In genomic region chr3:122112754-122113153, GRCh38 we compare ENCODE assay signal across 21 cellular contexts. TPM values are rescaled to one million over a fixed set of nuclear protein-coding genes. Genes with fewer than 3 reads are reported as not detected.
A peak's percentile ranks its signal among the peaks of the same experiment; 100 is the strongest.
DNase-seq lines count a peak whose midpoint lies in the region; ATAC-seq, FAIRE-seq and TF ChIP-seq lines count a peak whose summit lies in the region.
"Had no signal": no experiment of that assay in that cellular context is flagged by ENCODE, and none has a peak within 500 bp of the region (broad histone marks: within the 10 kb centered on the region; RNA-seq: fewer than 3 reads in every experiment).

No MANE protein-coding gene starts in this region.

- H3K36me3 ChIP-seq in HEK293 (ENCODE audit: control insufficient read depth in 2 of 2, insufficient read depth in 1 of 2, low read length in 2 of 2) (no peaks in the 10 kb centered on the region), OCI-LY3 (replicated peaks; ENCODE audit: low read depth, low read length) (peaks cover 31% of the 10 kb centered on the region), GM12878 (ENCODE audit: control insufficient read depth in 2 of 2, insufficient read depth in 2 of 2, low read length in 1 of 2) (peaks cover 5 to 14% of the 10 kb centered on the region in 2 experiments)
- H3K36me3 ChIP-seq in effector memory CD4-positive, alpha-beta T cell (ENCODE audit: control insufficient read depth, insufficient read depth, low read length): no peaks in the 10 kb centered on the region
- H3K36me3 ChIP-seq: MG63 had no signal

- H3K4me1 Mint-ChIP-seq in T-cell (no peaks in the 10 kb centered on the region), MCF 10A (ENCODE audit: insufficient read depth, unreplicated experiment) (no peaks in the 10 kb centered on the region)

- TF ChIP-seq RAD21 in GM12878 (IDR thresholded peaks at IDR 0.05; ENCODE audit: insufficient read depth, low read depth, low read length): no peak

- SMC1A ChIA-PET in GM12878 (lab: Charles Lee; ENCODE audit: uncharacterized antibody, unreplicated experiment): interaction anchor here (1.0 to 20.3 kb wide), 4 partner anchors 10 to 147 kb away, joined by 3 to 590 read pairs (median 46); no protein-coding TSS in a partner anchor

- H3K9me3 ChIP-seq in HEK293 (ENCODE audit: control insufficient read depth, insufficient read depth, low read depth, low read length): no peaks in the 10 kb centered on the region
- H3K9me3 ChIP-seq in OCI-LY3 (ENCODE audit: insufficient read depth, low read length): no peaks in the 10 kb centered on the region
- peaks cover 5% of the 10 kb centered on the region; the same call in 2 of the 3 replicates for H3K9me3 ChIP-seq in GM12878 (replicated peaks; ENCODE audit: control insufficient read depth, insufficient read depth, low read length)
- H3K9me3 ChIP-seq in effector memory CD4-positive, alpha-beta T cell (ENCODE audit: control insufficient read depth, low read length): no peaks in the 10 kb centered on the region
- H3K9me3 ChIP-seq: A549, MG63 had no signal

- H3K27ac Mint-ChIP-seq in T-cell: no peak overlapping the region
- no peak overlapping the region for H3K27ac Mint-ChIP-seq in MCF 10A (ENCODE audit: low read depth, unreplicated experiment)
- H3K27ac Mint-ChIP-seq: T-helper 1 cell treated with Interleukin-12 subunit alpha and Interleukin-12 subunit beta and Interleukin-4 antibody, amounts not matched to agents 30 μg/mL and 1 μg/mL, for 36 hours had no signal

- H2AFZ ChIP-seq in OCI-LY3 (ENCODE audit: low read depth, low read length) (no peak overlapping the region), GM12878 (ENCODE audit: control insufficient read depth, low read depth, low read length) (no peak overlapping the region)

- FAIRE-seq in GM12878 (lab: Jason Lieb, UNC): no peak
- FAIRE-seq: A549 had no signal

- no peak for DNase-seq in GM12878 (ENCODE audit: low read depth, low spot score)
- no peak for DNase-seq in T-cell
- no peak for DNase-seq in effector memory CD4-positive, alpha-beta T cell
- no peak for DNase-seq in MCF 10A (ENCODE audit: unreplicated experiment)
- no peak for DNase-seq in G401 (ENCODE audit: low spot score)
- DNase-seq: C1 segment of cervical spinal cord, H7, KBM-7, MG63, NCI-H1417, NCI-H187 treated with DMSO at 0.1 percent for 48 hours, NCI-H2171, NCI-H446 treated with DMSO at 0.1 percent for 48 hours, NCI-H82, SIG-M5 had no signal

- ATAC-seq in GM12878 (peak; percentile 71; the same call in 2 of the 3 replicates), T-cell (replicated peaks in 1 of 4) (no peak)
- ATAC-seq: A549 had no signal

- no peaks in the 10 kb centered on the region for H4K20me1 ChIP-seq in OCI-LY3 (ENCODE audit: insufficient read depth, low read length)
- no peaks in the 10 kb centered on the region for H4K20me1 ChIP-seq in GM12878 (ENCODE audit: control insufficient read depth, insufficient read depth)

- TF ChIP-seq CTCF in C4-2B (conservative IDR thresholded peaks at IDR 0.05) (peak; percentile 28), HEK293 (tag by site-specific recombination; IDR thresholded peaks at IDR 0.05) (no peak), OCI-LY3 (IDR thresholded peaks at IDR 0.05; ENCODE audit: low read depth, low read length) (peak; percentile 18; the same call in 1 of the 2 replicates), GM12878 (IDR thresholded peaks at IDR 0.05 in 2 of 3, conservative IDR thresholded peaks at IDR 0.05 in 1 of 3; ENCODE audit: control insufficient read depth in 2 of 3, extremely low read depth in 1 of 3, insufficient read depth in 1 of 3, low read depth in 3 of 3, low read length in 3 of 3) (no peak), MCF 10A (IDR thresholded peaks at IDR 0.05; ENCODE audit: unreplicated experiment) (no peak)

- intact Hi-C loops in GM12878 (cut with micrococcal nuclease; ENCODE audit: unreplicated experiment) (no loop called here), MCF 10A (cut with micrococcal nuclease) (no loop called here)

- peaks cover 6 to 13% of the 10 kb centered on the region in 2 donors for H3K27me3 Mint-ChIP-seq in T-cell
- H3K27me3 Mint-ChIP-seq in MCF 10A (ENCODE audit: insufficient read depth, unreplicated experiment): peaks cover 4% of the 10 kb centered on the region

- TF ChIP-seq EP300 in GM12878 (IDR thresholded peaks at IDR 0.05; ENCODE audit: borderline replicate concordance in 1 of 2, control insufficient read depth in 1 of 2, low read depth in 2 of 2, low read length in 2 of 2): no peak

- H3K4me3 Mint-ChIP-seq in T-cell (no peak overlapping the region), MCF 10A (ENCODE audit: unreplicated experiment) (no peak overlapping the region)
- H3K4me3 Mint-ChIP-seq: T-helper 1 cell treated with Interleukin-12 subunit alpha and Interleukin-12 subunit beta and Interleukin-4 antibody, amounts not matched to agents 30 μg/mL and 1 μg/mL, for 36 hours had no signal

- no peak for TF ChIP-seq POLR2A in GM12878 (IDR thresholded peaks at IDR 0.05; ENCODE audit: low read depth, low read length)

- CTCF ChIA-PET in HEK293 (lab: Yijun Ruan, JAX) (no interaction called here), GM12878 (lab: Yijun Ruan, JAX) (interaction anchor here (1.1 to 5.9 kb wide), 3 partner anchors 11 to 122 kb away, joined by 3 to 58 read pairs (median 3); no protein-coding TSS in a partner anchor), T-cell (lab: Charles Lee) (no interaction called here), MCF 10A (lab: Yijun Ruan, JAX) (interaction anchor here (0.7 to 2.4 kb wide), 2 partner anchors 11 to 38 kb away, joined by 3 to 9 read pairs; no protein-coding TSS in a partner anchor)

- H3K27me3 ChIP-seq in OCI-LY3 (ENCODE audit: low read depth, low read length) (no peaks in the 10 kb centered on the region), GM12878 (replicated peaks in 1 of 2; ENCODE audit: control insufficient read depth in 2 of 2, insufficient read depth in 2 of 2, low read length in 1 of 2) (no peaks in the 10 kb centered on the region)
- H3K27me3 ChIP-seq in effector memory CD4-positive, alpha-beta T cell (replicated peaks; ENCODE audit: control insufficient read depth, insufficient read depth, low read length, poor library complexity, severe bottlenecking): no peaks in the 10 kb centered on the region

- H3K9ac ChIP-seq in OCI-LY3 (ENCODE audit: low read length): no peak overlapping the region
- H3K9ac ChIP-seq in GM12878 (ENCODE audit: control insufficient read depth, insufficient read depth, low read length): no peak overlapping the region

- H3K9me3 Mint-ChIP-seq in T-cell (peaks cover 0 to 5% (median 0%) of the 10 kb centered on the region in 3 donors), MCF 10A (ENCODE audit: unreplicated experiment) (no peaks in the 10 kb centered on the region)
- H3K9me3 Mint-ChIP-seq: T-helper 1 cell treated with Interleukin-12 subunit alpha and Interleukin-12 subunit beta and Interleukin-4 antibody, amounts not matched to agents 30 μg/mL and 1 μg/mL, for 36 hours had no signal

- BruUV-seq in GM12878 (replicated peaks; lab: Mats Ljungman, UMichigan): no TSS peak
- no TSS peak for BruUV-seq in MCF 10A (replicated peaks; lab: Mats Ljungman, UMichigan)

- H3K79me2 ChIP-seq in OCI-LY3 (ENCODE audit: low read length) (no peaks in the 10 kb centered on the region), GM12878 (ENCODE audit: control insufficient read depth, insufficient read depth, low read length) (no peaks in the 10 kb centered on the region)

- RAD21 ChIA-PET in GM12878 (lab: Charles Lee; ENCODE audit: unreplicated experiment): interaction anchor here (1.5 to 3.0 kb wide), 4 partner anchors 11 to 566 kb away, joined by 3 to 38 read pairs (median 9); partner anchors contain the start of gene POLQ

- H3K4me3 ChIP-seq in HEK293 (ENCODE audit: low read depth, low read length): no peak overlapping the region
- H3K4me3 ChIP-seq in OCI-LY3 (ENCODE audit: low read length): no peak overlapping the region
- H3K4me3 ChIP-seq in GM12878: no peak overlapping the region
- H3K4me3 ChIP-seq in effector memory CD4-positive, alpha-beta T cell (ENCODE audit: insufficient read depth, low read depth, low read length, poor library complexity, severe bottlenecking): no peak overlapping the region
- H3K4me3 ChIP-seq: A549, MG63 had no signal

- H3K27ac ChIP-seq in C4-2B (no peak overlapping the region), HEK293 (ENCODE audit: extremely low read depth, low read depth, low read length) (no peak overlapping the region), OCI-LY3 (ENCODE audit: low read length) (no peak overlapping the region), GM12878 (ENCODE audit: control insufficient read depth, insufficient read depth) (no peak overlapping the region)
- H3K27ac ChIP-seq in effector memory CD4-positive, alpha-beta T cell (ENCODE audit: insufficient read depth, low read length, poor library complexity, severe bottlenecking): no peak overlapping the region
- H3K27ac ChIP-seq: A549 had no signal

- H3K4me1 ChIP-seq in HEK293 (ENCODE audit: control insufficient read depth, insufficient read depth, low read length) (no peaks in the 10 kb centered on the region), OCI-LY3 (ENCODE audit: low read length) (peaks cover 18% of the 10 kb centered on the region), GM12878 (ENCODE audit: control insufficient read depth, insufficient read depth, low read length) (peaks cover 8% of the 10 kb centered on the region; the same call in 1 of the 2 replicates)
- no peaks in the 10 kb centered on the region for H3K4me1 ChIP-seq in effector memory CD4-positive, alpha-beta T cell (ENCODE audit: control insufficient read depth, insufficient read depth, low read length, poor library complexity, severe bottlenecking)
- H3K4me1 ChIP-seq: A549 had no signal

- H3K4me2 ChIP-seq in OCI-LY3 (ENCODE audit: low read length): no peak overlapping the region
- H3K4me2 ChIP-seq in GM12878 (ENCODE audit: control insufficient read depth, insufficient read depth): no peak overlapping the region
- H3K4me2 ChIP-seq: A549 had no signal

- no peaks in the 10 kb centered on the region for H3K36me3 Mint-ChIP-seq in T-cell
- H3K36me3 Mint-ChIP-seq in MCF 10A (ENCODE audit: insufficient read depth, unreplicated experiment): no peaks in the 10 kb centered on the region

- 40% methylated on average over 1 of the region's 1 CpG for WGBS in GM12878 (ENCODE audit: insufficient coverage, insufficient replicate concordance, low lambda C conversion rate, missing lambda C conversion rate)

- in situ Hi-C loops in GM12878 (cut with MboI): no loop called here
- in situ Hi-C loops in G401 (cut with HindIII; ENCODE audit: low sequenced_read_pairs): no loop called here

- POLR2A ChIA-PET in HEK293 (lab: Yijun Ruan, JAX): no interaction called here
- POLR2A ChIA-PET in GM12878 (lab: Charles Lee): interaction anchor here (2.3 kb wide), 1 partner anchor 120 kb away, joined by 9 read pairs; no protein-coding TSS in a partner anchor
- POLR2A ChIA-PET in T-cell (lab: Charles Lee): no interaction called here
- POLR2A ChIA-PET in MCF 10A (lab: Yijun Ruan, JAX): no interaction called here

RNA-seq across cellular contexts. Expression of gene CD86, which starts 57.6 kb away (rescaled TPM):
- total RNA-seq in GM12878 (2013; cell fraction: nucleolus; rRNA removed): 126 and 130 TPM in 2 replicates
- total RNA-seq in GM12878 (2014; rRNA removed) (40.9 and 50.5 TPM in 2 replicates), GM12878 (2014; rRNA removed; fragmentation: Illumina TruSeq; extraction: Trizol) (57.6 and 58.8 TPM in 2 replicates), GM12878 (2021) (41.9 and 49.8 TPM in 2 replicates), T-cell (1 to 10 TPM in 1 of 5 donors, under 1 TPM in 3, not detected in 1; 0.23 to 1.2 (median 0.52) TPM), MCF 10A (2022) (not detected in 2 replicates)
- 18.9 TPM for polyA plus RNA-seq in GM12878 (2011; ENCODE audit: low read depth)
- polyA plus RNA-seq in GM12878 (2011; rRNA removed) (100 and 126 TPM in 2 replicates), GM12878 (2014; fragmentation: Illumina TruSeq; extraction: Trizol) (75.1 and 112 TPM in 2 replicates), GM12878 (2014; fragmentation: Nextera tagmentation; extraction: Ambion mirVana) (10 to 100 TPM; 68.0 to 79.5 TPM), GM12878 (2014; rRNA removed) (40.6 and 50.0 TPM in 2 replicates), GM12878 (2016; fragmentation: Nextera tagmentation; extraction: Ambion mirVana) (10 to 100 TPM; 48.5 to 53.5 TPM)
- polyA plus RNA-seq in GM12878 (2011; cell fraction: cytosol; rRNA removed): 49.2 and 59.8 TPM in 2 replicates
- 32.9 and 37.0 TPM in 2 replicates for polyA plus RNA-seq in GM12878 (2011; cell fraction: nucleus; rRNA removed)
- 18.5 and 26.0 TPM in 2 replicates for polyA plus RNA-seq in GM12878 (2012)
- polyA minus RNA-seq in GM12878 (2011; rRNA and poly(A)+ RNA removed): 63.2 and 76.4 TPM in 2 replicates
- 14.0 and 20.2 TPM in 2 replicates for polyA minus RNA-seq in GM12878 (2011; cell fraction: cytosol; rRNA and poly(A)+ RNA removed)
- polyA minus RNA-seq in GM12878 (2011; cell fraction: nucleus; rRNA and poly(A)+ RNA removed): 45.3 and 52.9 TPM in 2 replicates
- total RNA-seq in G401 (2014; rRNA removed; shearing (Covaris generic)): not detected in 2 replicates
- total RNA-seq: RPMI7951 had no signal

Comparison
In these comparisons a context has a peak if more than half of its experiments do, and no peak if none do; other contexts are left out.
1. CTCF ChIP-seq: peak in C4-2B (single experiment) and OCI-LY3 (single experiment); none in HEK293 (single experiment), GM12878 (0 of 3) and MCF 10A (single experiment).
2. RNA of gene CD86, which starts 57.6 kb away (total RNA-seq): 40.9 to 130 TPM in GM12878; 0.23 to 1.2 TPM in T-cell, not detected in MCF 10A and not detected in G401; every median in the first group is over 10 times any median in the second.
3. CTCF ChIA-PET loops: an anchor here in GM12878 (1.1 to 5.9 kb wide) and MCF 10A (0.7 to 2.4 kb wide); none called in HEK293 and T-cell.